Comparison of ENCODE assay signal across 9 cellular contexts in genomic region chr3:169886671-169887070, GRCh38. TPM values are rescaled to one million over a fixed set of nuclear protein-coding genes. Genes with fewer than 3 reads are reported as not detected.
DNase-seq lines count a peak whose midpoint lies in the region; ATAC-seq and TF ChIP-seq lines count a peak whose summit lies in the region.
"Had no signal": no experiment of that assay in that cellular context is flagged by ENCODE, and none has a peak within 500 bp of the region (broad histone marks: within the 10 kb centered on the region; RNA-seq: fewer than 3 reads in every experiment).

No MANE protein-coding gene starts in this region.

- H3K27me3 ChIP-seq in breast epithelium (no peaks in the 10 kb centered on the region), stomach (no peaks in the 10 kb centered on the region)

- no peak overlapping the region for H3K27ac Mint-ChIP-seq in HFFc6

- H3K9me3 Mint-ChIP-seq in HFFc6: no peaks in the 10 kb centered on the region

- H3K27ac ChIP-seq in breast epithelium: no peak overlapping the region
- H3K27ac ChIP-seq in stomach: no peak overlapping the region

- DNase-seq in HFFc6: peak; percentile 33
- DNase-seq in breast epithelium (ENCODE audit: low spot score in 2 of 2): peak; percentile 52 to 58
- DNase-seq in iPS-NIHi11 (ENCODE audit: low spot score): peak; percentile 38
- peak; percentile 88 for DNase-seq in stomach
- DNase-seq in dedifferentiated amniotic fluid mesenchymal stem cell (ENCODE audit: extremely low spot score): no peak
- no peak for DNase-seq in HEK293T (ENCODE audit: extremely low spot score)
- DNase-seq in NCI-H510A treated with DMSO at 0.1 percent for 48 hours (lab: John Stamatoyannopoulos, UW): no peak
- DNase-seq: activated effector memory CD4-positive, alpha-beta T cell treated with anti-CD3 and anti-CD28 coated beads, Interleukin-2, amount 50 U/mL, for 16 hours had no signal

- 7 to 32% (median 25%) methylated on average over 5 of the region's 5 CpGs for WGBS in stomach, 5 donors

- POLR2A ChIA-PET in HEK293T (lab: Yijun Ruan, JAX): no interaction called here

- H3K36me3 ChIP-seq in breast epithelium (no peaks in the 10 kb centered on the region), stomach (no peaks in the 10 kb centered on the region)

- peaks cover 15% of the 10 kb centered on the region; the same call in 1 of the 2 replicates for H3K27me3 Mint-ChIP-seq in HFFc6 (ENCODE audit: insufficient read depth)

- TF ChIP-seq POLR2A in breast epithelium (IDR thresholded peaks at IDR 0.05) (no peak), stomach (IDR thresholded peaks at IDR 0.05) (no peak)

- H3K4me1 ChIP-seq in breast epithelium (no peaks in the 10 kb centered on the region), stomach (peaks cover 0 to 10% (median 3%) of the 10 kb centered on the region in 4 donors)

- H3K4me3 ChIP-seq in breast epithelium (no peak overlapping the region), stomach (no peak overlapping the region)

- intact Hi-C loops in breast epithelium (cut with DNase I; ENCODE audit: low total_unique reads) (no loop called here), stomach (cut with DNase I; ENCODE audit: low total_unique reads) (no loop called here)

- no peaks in the 10 kb centered on the region for H3K9me3 ChIP-seq in breast epithelium
- H3K9me3 ChIP-seq in stomach: no peaks in the 10 kb centered on the region

- no peak for TF ChIP-seq CTCF in HFFc6 (IDR thresholded peaks at IDR 0.05)
- TF ChIP-seq CTCF in breast epithelium (IDR thresholded peaks at IDR 0.05): no peak
- no peak for TF ChIP-seq CTCF in stomach (IDR thresholded peaks at IDR 0.05)

- no peak for TF ChIP-seq EP300 in stomach (IDR thresholded peaks at IDR 0.05)

- no peak for ATAC-seq in GM19324 (IDR thresholded peaks at IDR 0.05; ENCODE audit: low FRiP score, unreplicated experiment)

- H3K36me3 Mint-ChIP-seq in HFFc6 (ENCODE audit: low read depth): no peaks in the 10 kb centered on the region

- H3K4me1 Mint-ChIP-seq in HFFc6 (ENCODE audit: low read depth): peaks cover 6% of the 10 kb centered on the region; the same call in 1 of the 2 replicates

- CTCF ChIA-PET in HEK293T (lab: Yijun Ruan, JAX): no interaction called here

- no peak overlapping the region; the same call in 1 of the 2 replicates for H3K4me3 Mint-ChIP-seq in HFFc6

TF ChIP-seq in HEK293T, 16 proteins besides CTCF, POLR2A, EP300 and RAD21:
- TF ChIP-seq FOXM1 (IDR thresholded peaks at IDR 0.05; ENCODE audit: borderline replicate concordance): no peak
- no peak for TF ChIP-seq FOXK2 (IDR thresholded peaks at IDR 0.05)
- TF ChIP-seq FOXA1 (IDR thresholded peaks at IDR 0.05): no peak
- TF ChIP-seq NFRKB (IDR thresholded peaks at IDR 0.05): no peak
- TF ChIP-seq ELF4 (IDR thresholded peaks at IDR 0.05): no peak
- no peak for TF ChIP-seq TARDBP (IDR thresholded peaks at IDR 0.05)
- no peak for TF ChIP-seq SUZ12 (IDR thresholded peaks at IDR 0.05)
- no peak for TF ChIP-seq LEF1 (IDR thresholded peaks at IDR 0.05; ENCODE audit: borderline replicate concordance)
- TF ChIP-seq L3MBTL2 (conservative IDR thresholded peaks at IDR 0.05): no peak
- TF ChIP-seq, protein P1, sequence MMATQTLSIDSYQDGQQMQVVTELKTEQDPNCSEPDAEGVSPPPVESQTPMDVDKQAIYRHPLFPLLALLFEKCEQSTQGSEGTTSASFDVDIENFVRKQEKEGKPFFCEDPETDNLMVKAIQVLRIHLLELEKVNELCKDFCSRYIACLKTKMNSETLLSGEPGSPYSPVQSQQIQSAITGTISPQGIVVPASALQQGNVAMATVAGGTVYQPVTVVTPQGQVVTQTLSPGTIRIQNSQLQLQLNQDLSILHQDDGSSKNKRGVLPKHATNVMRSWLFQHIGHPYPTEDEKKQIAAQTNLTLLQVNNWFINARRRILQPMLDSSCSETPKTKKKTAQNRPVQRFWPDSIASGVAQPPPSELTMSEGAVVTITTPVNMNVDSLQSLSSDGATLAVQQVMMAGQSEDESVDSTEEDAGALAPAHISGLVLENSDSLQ (IDR thresholded peaks at IDR 0.05): no peak
- no peak for TF ChIP-seq BHLHE40 (IDR thresholded peaks at IDR 0.05; ENCODE audit: borderline replicate concordance)
- no peak for TF ChIP-seq CTBP1 (IDR thresholded peaks at IDR 0.05; ENCODE audit: borderline replicate concordance)
- TF ChIP-seq ARNT (IDR thresholded peaks at IDR 0.05): no peak
- no peak for TF ChIP-seq SP1 (IDR thresholded peaks at IDR 0.05)

RNA-seq across cellular contexts. Expression of gene LRRC31, which starts 16.9 kb away (rescaled TPM):
- not detected for total RNA-seq in HFFc6 (2021; fragmentation: NEBNext Ultra II Directional; extraction: Animal tissue kit (Norgen Biotek cat#: 25700))
- total RNA-seq in breast epithelium (1 to 10 TPM in 1 of 3 donors, under 1 TPM in 1, not detected in 1; 0.29 to 7.5 TPM), stomach (10 to 100 TPM in 3 of 5 donors, 1 to 10 TPM in 2; 1.8 to 35.3 (median 15.2) TPM)
- 10 to 100 TPM in 1 of 3 donors, 1 to 10 TPM in 2; 2.6 to 14.2 (median 4.0) TPM for polyA plus RNA-seq in stomach

RNA-seq across cellular contexts. Expression of gene SAMD7, which starts 24.7 kb away (rescaled TPM):
- total RNA-seq in HFFc6 (2021; fragmentation: NEBNext Ultra II Directional; extraction: Animal tissue kit (Norgen Biotek cat#: 25700)): not detected
- under 1 TPM in 1 of 3 donors, not detected in 2; under 0.01 TPM for total RNA-seq in breast epithelium
- not detected for total RNA-seq in stomach
- not detected for polyA plus RNA-seq in stomach

Comparison
In these comparisons a context has a peak if more than half of its experiments do, and no peak if none do; other contexts are left out.
1. DNase-seq: peak in HFFc6 (single experiment), breast epithelium (2 of 2), iPS-NIHi11 (single experiment) and stomach (single experiment); none in dedifferentiated amniotic fluid mesenchymal stem cell (single experiment), HEK293T (single experiment) and NCI-H510A treated with DMSO at 0.1 percent for 48 hours (single experiment).